In genomic region chr15:98823012-98823458, GRCh38 we compare ENCODE assay signal across 9 cellular contexts.
DNase-seq lines count a peak whose midpoint lies in the region; ATAC-seq, FAIRE-seq and TF ChIP-seq lines count a peak whose summit lies in the region.
"Had no signal": no experiment of that assay in that cellular context is flagged by ENCODE, and none has a peak within 500 bp of the region (broad histone marks: within the 10 kb centered on the region; RNA-seq: fewer than 3 reads in every experiment).

No MANE protein-coding gene starts in this region.

- H3K9me3 ChIP-seq in transverse colon (no peaks in the 10 kb centered on the region), gastrocnemius medialis (no peaks in the 10 kb centered on the region)
- H3K9me3 ChIP-seq: BE2C had no signal

- in situ Hi-C loops in transverse colon (cut with MboI; ENCODE audit: low pct_ligation_motif_present in 1 of 4, low pct_unique_long_range_greater_than_20kb in 1 of 4, low sequenced_read_pairs in 3 of 4), result no loop called here
- in situ Hi-C loops in gastrocnemius medialis (cut with MboI; ENCODE audit: low sequenced_read_pairs in 4 of 4), result no loop called here

- TF ChIP-seq CTCF in transverse colon (IDR thresholded peaks at IDR 0.05) (no peak), gastrocnemius medialis (IDR thresholded peaks at IDR 0.05 in 4 of 5, conservative IDR thresholded peaks at IDR 0.05 in 1 of 5) (no peak)

- no peak for TF ChIP-seq EP300 in transverse colon (IDR thresholded peaks at IDR 0.05; ENCODE audit: low read depth)

- peak; percentile 49 for FAIRE-seq in RCC 7860 (lab: Jason Lieb, UNC)

- H3K27me3 ChIP-seq in transverse colon, result no peaks in the 10 kb centered on the region
- no peaks in the 10 kb centered on the region for H3K27me3 ChIP-seq in gastrocnemius medialis
- H3K27me3 ChIP-seq: BE2C had no signal

- ATAC-seq in GM19397 (IDR thresholded peaks at IDR 0.05; ENCODE audit: unreplicated experiment) (no peak), gastrocnemius medialis (no peak)

- 74% methylated on average over 2 of the region's 2 CpGs; no CpG with 5 or more reads in 1 of the 2 donors for WGBS in transverse colon (ENCODE audit: low coverage in 1 of 2), 2 donors

- no peaks in the 10 kb centered on the region for H3K4me1 ChIP-seq in transverse colon
- no peaks in the 10 kb centered on the region for H3K4me1 ChIP-seq in gastrocnemius medialis
- H3K4me1 ChIP-seq: BE2C had no signal

- TF ChIP-seq POLR2A in transverse colon (IDR thresholded peaks at IDR 0.05) (no peak), gastrocnemius medialis (IDR thresholded peaks at IDR 0.05) (no peak)

- peak overlapping the region in 3 of 4 donors; percentile 0 to 4 (median 3) for H3K27ac ChIP-seq in transverse colon
- no peak overlapping the region for H3K27ac ChIP-seq in gastrocnemius medialis

- no peak overlapping the region for H3K4me3 ChIP-seq in transverse colon
- no peak overlapping the region for H3K4me3 ChIP-seq in gastrocnemius medialis

- intact Hi-C loops in transverse colon (cut with DNase I; ENCODE audit: low total_unique reads), result no loop called here
- intact Hi-C loops in gastrocnemius medialis (cut with DNase I; ENCODE audit: low total_unique reads), result no loop called here

- no peaks in the 10 kb centered on the region for H3K36me3 ChIP-seq in transverse colon
- no peaks in the 10 kb centered on the region for H3K36me3 ChIP-seq in gastrocnemius medialis

- DNase-seq in SKM-1 treated with dmso at 0.1 percent for 144 hours (lab: John Stamatoyannopoulos, UW; ENCODE audit: unreplicated experiment), result peak; percentile 15
- DNase-seq in SKM-1 (lab: John Stamatoyannopoulos, UW; ENCODE audit: unreplicated experiment), result no peak
- peak; percentile 57 for DNase-seq in RCC 7860 (ENCODE audit: low spot score)
- peak; percentile 47 for DNase-seq in hepatic stellate cell (ENCODE audit: low spot score)
- no peak for DNase-seq in transverse colon
- no peak for DNase-seq in stimulated activated CD4-positive, alpha-beta T cell treated with anti-CD3 and anti-CD28 coated beads, Interleukin-4, amount 100 ng/mL, for 4 hours
- DNase-seq in gastrocnemius medialis, result no peak
- DNase-seq: BE2C had no signal

Comparison
In these comparisons a context has a peak if more than half of its experiments do, and no peak if none do; other contexts are left out.
1. DNase-seq: peak in SKM-1 treated with dmso at 0.1 percent for 144 hours (single experiment), RCC 7860 (single experiment) and hepatic stellate cell (single experiment); none in SKM-1 (single experiment), transverse colon (single experiment), stimulated activated CD4-positive, alpha-beta T cell treated with anti-CD3 and anti-CD28 coated beads, Interleukin-4, amount 100 ng/mL, for 4 hours (0 of 2) and gastrocnemius medialis (0 of 2).
2. H3K27ac ChIP-seq: peak in transverse colon (3 of 4); none in gastrocnemius medialis (0 of 4).